ENCODE assay signal across 20 cellular contexts in genomic region chr2:83970262-83970929, GRCh38.
"Had no signal": no experiment of that assay in that cellular context is flagged by ENCODE, and none has a peak within 500 bp of the region (broad histone marks: within the 10 kb centered on the region; RNA-seq: fewer than 3 reads in every experiment).

No MANE protein-coding gene starts in this region.

- H3K27me3 Mint-ChIP-seq: progenitor cell of endocrine pancreas had no signal

- DNase-seq: effector memory CD4-positive, alpha-beta T cell; esophagus squamous epithelium; foreskin fibroblast; kidney glomerular epithelial cell; mucosa of descending colon; naive thymus-derived CD8-positive, alpha-beta T cell; pancreas; right cardiac atrium; small intestine; stimulated activated CD4-positive, alpha-beta T cell treated with anti-CD3 and anti-CD28 coated beads, Interleukin-2, amount 100 ng/mL, for 48 hours; stimulated activated CD8-positive, alpha-beta memory T cell treated with anti-CD3 and anti-CD28 coated beads, Interleukin-4, amount 100 ng/mL, for 48 hours; stimulated activated naive CD8-positive, alpha-beta T cell treated with anti-CD3 and anti-CD28 coated beads, Interleukin-15, Interleukin-2, amounts not matched to agents 100 U/mL and 50 U/mL, for 24 hours; thyroid gland; upper lobe of right lung had no signal

- H3K36me3 Mint-ChIP-seq: naive thymus-derived CD8-positive, alpha-beta T cell; stimulated activated effector memory CD8-positive, alpha-beta T cell treated with anti-CD3 and anti-CD28 coated beads, Interleukin-12 subunit alpha, Interleukin-12 subunit beta, amount 100 ng/mL, for 72 hours had no signal

- H3K4me1 ChIP-seq: esophagus squamous epithelium, pancreas, suprapubic skin, thyroid gland, upper lobe of right lung, vagina had no signal

- ATAC-seq: mucosa of descending colon; naive thymus-derived CD8-positive, alpha-beta T cell; pancreas; right cardiac atrium; stimulated activated effector memory CD8-positive, alpha-beta T cell treated with anti-CD3 and anti-CD28 coated beads, Interleukin-12 subunit alpha, Interleukin-12 subunit beta, amount 100 ng/mL, for 72 hours; stimulated activated naive CD8-positive, alpha-beta T cell treated with anti-CD3 and anti-CD28 coated beads, Interleukin-15, Interleukin-2, amounts not matched to agents 100 U/mL and 50 U/mL, for 24 hours; upper lobe of right lung had no signal

- FAIRE-seq: pancreas, small intestine had no signal

- H3K36me3 ChIP-seq: esophagus squamous epithelium, pancreas, suprapubic skin, thyroid gland, upper lobe of right lung, vagina had no signal

- H3K27ac ChIP-seq: epithelial cell of prostate, esophagus squamous epithelium, pancreas, suprapubic skin, thyroid gland, upper lobe of right lung, vagina had no signal

- H3K4me3 Mint-ChIP-seq: naive thymus-derived CD8-positive, alpha-beta T cell; neural crest cell; stimulated activated effector memory CD8-positive, alpha-beta T cell treated with anti-CD3 and anti-CD28 coated beads, Interleukin-12 subunit alpha, Interleukin-12 subunit beta, amount 100 ng/mL, for 72 hours had no signal

- H3K9me3 ChIP-seq: esophagus squamous epithelium, mucosa of descending colon, pancreas, suprapubic skin, thyroid gland, upper lobe of right lung, vagina had no signal

- H3K27ac Mint-ChIP-seq: naive thymus-derived CD8-positive, alpha-beta T cell; progenitor cell of endocrine pancreas; stimulated activated effector memory CD8-positive, alpha-beta T cell treated with anti-CD3 and anti-CD28 coated beads, Interleukin-12 subunit alpha, Interleukin-12 subunit beta, amount 100 ng/mL, for 72 hours had no signal

- H3K27me3 ChIP-seq: esophagus squamous epithelium, pancreas, suprapubic skin, thyroid gland, upper lobe of right lung, vagina had no signal

- H3K4me3 ChIP-seq: esophagus squamous epithelium, mucosa of descending colon, pancreas, suprapubic skin, thyroid gland, upper lobe of right lung, vagina had no signal

- H3K4me1 Mint-ChIP-seq: naive thymus-derived CD8-positive, alpha-beta T cell; neural crest cell; stimulated activated effector memory CD8-positive, alpha-beta T cell treated with anti-CD3 and anti-CD28 coated beads, Interleukin-12 subunit alpha, Interleukin-12 subunit beta, amount 100 ng/mL, for 72 hours had no signal
